ENCODE assay signal across 8 cellular contexts in genomic region chr1:117930484-117930883, GRCh38. TPM values are rescaled to one million over a fixed set of nuclear protein-coding genes. Genes with fewer than 3 reads are reported as not detected.
A peak's percentile ranks its signal among the peaks of the same experiment; 100 is the strongest.
DNase-seq lines count a peak whose midpoint lies in the region; ATAC-seq and TF ChIP-seq lines count a peak whose summit lies in the region.

No MANE protein-coding gene starts in this region.

- H3K27me3 Mint-ChIP-seq in stimulated activated naive CD8-positive, alpha-beta T cell treated with anti-CD3 and anti-CD28 coated beads, Interleukin-15, Interleukin-2, amounts not matched to agents 100 ng/mL and 50 ng/mL, for 24 hours, result no peaks in the 10 kb centered on the region
- H3K27me3 Mint-ChIP-seq in activated naive CD8-positive, alpha-beta T cell treated with anti-CD3 and anti-CD28 coated beads for 36 hours, result no peaks in the 10 kb centered on the region

- no peaks in the 10 kb centered on the region for H3K27me3 ChIP-seq in testis

- no peaks in the 10 kb centered on the region for H3K36me3 ChIP-seq in testis (ENCODE audit: low read depth, missing control alignments)

- peaks cover 13% of the 10 kb centered on the region for H3K4me1 ChIP-seq in testis

- ATAC-seq in stimulated activated naive CD8-positive, alpha-beta T cell treated with anti-CD3 and anti-CD28 coated beads, Interleukin-15, Interleukin-2, amounts not matched to agents 100 U/mL and 50 U/mL, for 24 hours, result no peak
- no peak for ATAC-seq in HG02642 (IDR thresholded peaks at IDR 0.05; ENCODE audit: poor library complexity, unreplicated experiment)

- no peak for TF ChIP-seq POLR2A in testis (IDR thresholded peaks at IDR 0.05)

- H3K36me3 Mint-ChIP-seq in stimulated activated naive CD8-positive, alpha-beta T cell treated with anti-CD3 and anti-CD28 coated beads, Interleukin-15, Interleukin-2, amounts not matched to agents 100 ng/mL and 50 ng/mL, for 24 hours (ENCODE audit: low read depth), result peaks cover 47% of the 10 kb centered on the region
- H3K36me3 Mint-ChIP-seq in activated naive CD8-positive, alpha-beta T cell treated with anti-CD3 and anti-CD28 coated beads for 36 hours, result peaks cover 37% of the 10 kb centered on the region

- H3K9me3 Mint-ChIP-seq in stimulated activated naive CD8-positive, alpha-beta T cell treated with anti-CD3 and anti-CD28 coated beads, Interleukin-15, Interleukin-2, amounts not matched to agents 100 ng/mL and 50 ng/mL, for 24 hours, result no peaks in the 10 kb centered on the region
- H3K9me3 Mint-ChIP-seq in activated naive CD8-positive, alpha-beta T cell treated with anti-CD3 and anti-CD28 coated beads for 36 hours, result no peaks in the 10 kb centered on the region

- 1 to 4% methylated on average over 6 of the region's 6 CpGs for WGBS in testis, 2 donors

- no peak for TF ChIP-seq CTCF in testis (IDR thresholded peaks at IDR 0.05)

- H3K27ac ChIP-seq in testis, result peak overlapping the region in 1 of 2 donors; percentile 88

- peak overlapping the region; percentile 99 for H3K27ac Mint-ChIP-seq in stimulated activated naive CD8-positive, alpha-beta T cell treated with anti-CD3 and anti-CD28 coated beads, Interleukin-15, Interleukin-2, amounts not matched to agents 100 ng/mL and 50 ng/mL, for 24 hours
- H3K27ac Mint-ChIP-seq in activated naive CD8-positive, alpha-beta T cell treated with anti-CD3 and anti-CD28 coated beads for 36 hours, result peak overlapping the region; percentile 92

- H3K9me3 ChIP-seq in testis, result no peaks in the 10 kb centered on the region

- peaks cover 66% of the 10 kb centered on the region for H3K4me1 Mint-ChIP-seq in stimulated activated naive CD8-positive, alpha-beta T cell treated with anti-CD3 and anti-CD28 coated beads, Interleukin-15, Interleukin-2, amounts not matched to agents 100 ng/mL and 50 ng/mL, for 24 hours (ENCODE audit: low read depth)
- H3K4me1 Mint-ChIP-seq in activated naive CD8-positive, alpha-beta T cell treated with anti-CD3 and anti-CD28 coated beads for 36 hours, result peaks cover 57% of the 10 kb centered on the region

- peak overlapping the region; percentile 86 to 99 for H3K4me3 ChIP-seq in testis

- intact Hi-C loops in testis (cut with DNase I; ENCODE audit: low total_unique reads), result no loop called here

- DNase-seq in stimulated activated naive CD8-positive, alpha-beta T cell treated with anti-CD3 and anti-CD28 coated beads, Interleukin-15, Interleukin-2, amounts not matched to agents 100 U/mL and 50 U/mL, for 24 hours, result no peak
- no peak for DNase-seq in activated naive CD8-positive, alpha-beta T cell treated with anti-CD3 and anti-CD28 coated beads for 36 hours
- peak; percentile 3 for DNase-seq in kidney glomerular epithelial cell (lab: John Stamatoyannopoulos, UW)
- no peak for DNase-seq in testis
- DNase-seq in stimulated activated naive CD4-positive, alpha-beta T cell treated with Interleukin-2 at 50 U/mL for 16 hours (lab: John Stamatoyannopoulos, UW), result no peak
- DNase-seq in NCI-H2081 treated with DMSO at 0.1 percent for 48 hours (lab: John Stamatoyannopoulos, UW), result no peak

- peak overlapping the region; percentile 99 for H3K4me3 Mint-ChIP-seq in stimulated activated naive CD8-positive, alpha-beta T cell treated with anti-CD3 and anti-CD28 coated beads, Interleukin-15, Interleukin-2, amounts not matched to agents 100 ng/mL and 50 ng/mL, for 24 hours
- H3K4me3 Mint-ChIP-seq in activated naive CD8-positive, alpha-beta T cell treated with anti-CD3 and anti-CD28 coated beads for 36 hours, result peak overlapping the region; percentile 94

RNA-seq across cellular contexts. Expression of gene WDR3, which starts 0.9 kb away (rescaled TPM):
- total RNA-seq in activated naive CD8-positive, alpha-beta T cell treated with anti-CD3 and anti-CD28 coated beads for 36 hours, result 10 to 100 TPM; 86.4 to 91.5 TPM
- total RNA-seq in testis, result 10 to 100 TPM; 15.6 to 21.9 TPM
- 34.4 TPM for polyA plus RNA-seq in testis (ENCODE audit: insufficient read depth, low read depth, low replicate concordance)

RNA-seq across cellular contexts. Expression of gene GDAP2, which starts 1.1 kb away (rescaled TPM):
- 10 to 100 TPM; 21.3 to 25.6 TPM for total RNA-seq in activated naive CD8-positive, alpha-beta T cell treated with anti-CD3 and anti-CD28 coated beads for 36 hours
- 10 to 100 TPM; 44.7 to 47.6 TPM for total RNA-seq in testis
- 20.0 TPM for polyA plus RNA-seq in testis (ENCODE audit: insufficient read depth, low read depth, low replicate concordance)
